8 cellular contexts compared by ENCODE assay signal in the genomic region with DNA sequence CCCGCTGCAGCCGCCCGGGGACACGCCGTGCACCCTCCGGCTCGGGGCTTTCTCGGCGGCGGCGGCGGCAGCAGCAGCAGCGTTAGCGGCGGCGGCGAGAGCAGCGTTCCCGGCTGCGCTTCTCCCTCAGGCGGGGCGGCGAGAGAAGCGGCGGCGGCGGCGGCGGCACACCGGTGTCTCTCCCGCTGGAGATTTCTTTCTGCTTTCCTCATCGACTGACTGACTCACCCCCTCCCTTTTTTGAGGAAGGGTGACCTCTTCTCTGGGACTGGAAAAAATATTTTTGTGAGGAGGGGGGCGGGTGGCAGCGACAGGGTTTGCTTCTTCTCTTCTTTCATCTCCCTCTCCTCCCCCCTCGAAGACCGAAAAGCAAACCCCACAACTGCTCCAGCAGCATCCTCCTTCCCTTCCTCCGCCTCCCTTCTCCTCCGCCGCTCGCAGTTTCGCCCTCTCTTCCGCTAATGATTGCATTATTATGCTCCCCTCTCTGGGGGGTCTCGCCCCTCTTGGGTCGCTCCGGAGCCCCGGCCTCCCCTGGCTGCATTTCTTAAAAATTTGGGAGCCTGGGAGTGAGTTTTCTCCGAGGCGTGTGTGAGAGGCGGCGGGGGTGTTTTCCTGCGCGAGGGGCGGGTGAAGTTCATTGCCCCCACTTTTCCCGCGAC. TPM values are rescaled to one million over a fixed set of nuclear protein-coding genes. Genes with fewer than 3 reads are reported as not detected.
A peak's percentile ranks its signal among the peaks of the same experiment; 100 is the strongest.
DNase-seq lines count a peak whose midpoint lies in the region; FAIRE-seq and TF ChIP-seq lines count a peak whose summit lies in the region.

No MANE protein-coding gene starts in this region.

- no peak for FAIRE-seq in GM12891 (lab: Jason Lieb, UNC)

- CTCF ChIA-PET in GM10248 (lab: Yijun Ruan, JAX) = no interaction called here

- POLR2A ChIA-PET in GM10248 (lab: Yijun Ruan, JAX) = no interaction called here

- no peak for TF ChIP-seq CTCF in GM10248 (IDR thresholded peaks at IDR 0.05; ENCODE audit: control extremely low read depth, extremely low read depth, low read depth, missing control alignments)
- no peak for TF ChIP-seq CTCF in breast epithelium (IDR thresholded peaks at IDR 0.05)
- TF ChIP-seq CTCF in lower leg skin (IDR thresholded peaks at IDR 0.05) = no peak

- 0% methylated on average over 38 to 44 of the region's 55 CpGs for WGBS in lower leg skin, 2 donors

- H3K9me3 ChIP-seq in breast epithelium = no peaks in the 10 kb centered on the region

- no peaks in the 10 kb centered on the region for H3K36me3 ChIP-seq in breast epithelium

- H3K4me3 ChIP-seq in breast epithelium (peak overlapping the region; percentile 75 to 97 (median 87)), lower leg skin (ENCODE audit: low read depth, poor library complexity, severe bottlenecking) (peak overlapping the region; percentile 95)

- DNase-seq in A172 (ENCODE audit: low spot score) (peak; percentile 46), GM10248 (ENCODE audit: extremely low spot score) (peak; percentile 43), NCI-H748 treated with DMSO at 0.1 percent for 48 hours (lab: John Stamatoyannopoulos, UW) (peak; percentile 42), breast epithelium (ENCODE audit: low spot score in 2 of 2) (peak in 1 of 2 donors; percentile 22), lower leg skin (ENCODE audit: low spot score in 2 of 2) (peak; percentile 23 to 88), substantia nigra (lab: John Stamatoyannopoulos, UW) (peak in 19 of 49 donors; percentile 23 to 73 (median 47)), GM12891 (ENCODE audit: insufficient read length, low spot score) (no peak)
- no peak for DNase-seq in effector CD4-positive, alpha-beta T cell

- TF ChIP-seq POLR2A in breast epithelium (IDR thresholded peaks at IDR 0.05) (no peak), lower leg skin (IDR thresholded peaks at IDR 0.05) (no peak), GM12891 (IDR thresholded peaks at IDR 0.05; ENCODE audit: low read depth, low read length) (no peak)

- H3K4me1 ChIP-seq in breast epithelium = peaks cover 0 to 4% of the 10 kb centered on the region in 2 donors

- intact Hi-C loops in breast epithelium (cut with DNase I; ENCODE audit: low total_unique reads) = no loop called here
- intact Hi-C loops in lower leg skin (cut with DNase I; ENCODE audit: low total_unique reads) = no loop called here

- H3K27me3 ChIP-seq in breast epithelium = no peaks in the 10 kb centered on the region

- peak overlapping the region; percentile 93 to 98 for H3K27ac ChIP-seq in breast epithelium
- H3K27ac ChIP-seq in substantia nigra (ENCODE audit: low read depth, low read length, poor library complexity, severe bottlenecking) = peak overlapping the region; percentile 83

TF ChIP-seq in GM12891, 5 proteins besides CTCF, POLR2A, EP300 and RAD21:
- no peak for TF ChIP-seq TAF1 (IDR thresholded peaks at IDR 0.05; ENCODE audit: low read depth, low read length)
- TF ChIP-seq PAX5 (IDR thresholded peaks at IDR 0.05; ENCODE audit: insufficient read depth, low read length, severe bottlenecking) = no peak
- no peak for TF ChIP-seq POU2F2 (IDR thresholded peaks at IDR 0.05; ENCODE audit: low read depth, low read length)
TF ChIP-seq in GM12891: peak in this region for 0.

RNA-seq across cellular contexts. Expression of a gene that starts 0.3 kb away (rescaled TPM):
- total RNA-seq in A172 (2014; rRNA removed; shearing (Covaris generic)) = 4.0 and 4.6 TPM in 2 replicates
- total RNA-seq in breast epithelium = 10 to 100 TPM; 31.5 to 94.3 (median 81.3) TPM
- total RNA-seq in lower leg skin = 10 to 100 TPM; 30.8 to 41.9 (median 40.5) TPM
- polyA plus RNA-seq in GM12891 (2012; ENCODE audit: low read depth, missing spikeins) = 9.2 TPM

Comparison
In these comparisons a context has a peak if more than half of its experiments do, and no peak if none do; other contexts are left out.
1. DNase-seq: peak in A172 (single experiment), GM10248 (single experiment), NCI-H748 treated with DMSO at 0.1 percent for 48 hours (single experiment) and lower leg skin (2 of 2); none in effector CD4-positive, alpha-beta T cell (single experiment) and GM12891 (single experiment).